Comparison of ENCODE assay signal across 33 cellular contexts in genomic region chr18:50642439-50642838, GRCh38.
"Had no signal": no experiment of that assay in that cellular context is flagged by ENCODE, and none has a peak within 500 bp of the region (broad histone marks: within the 10 kb centered on the region; RNA-seq: fewer than 3 reads in every experiment).

No MANE protein-coding gene starts in this region.

- H3K4me3 Mint-ChIP-seq: activated CD4-positive, alpha-beta memory T cell treated with anti-CD3 and anti-CD28 coated beads for 36 hours; activated CD4-positive, alpha-beta T cell treated with anti-CD3 and anti-CD28 coated beads for 36 hours; activated CD4-positive, alpha-beta T cell treated with anti-CD3 and anti-CD28 coated beads, Interleukin-2, amount 10 ng/mL, durations not matched to agents 24 days and 14 days; activated CD8-positive, alpha-beta memory T cell treated with anti-CD3 and anti-CD28 coated beads, Interleukin-2, amount 10 ng/mL, durations not matched to agents 7 days and 5 days; activated CD8-positive, alpha-beta T cell treated with anti-CD3 and anti-CD28 coated beads, Interleukin-2, amount 10 ng/mL, durations not matched to agents 7 days and 5 days; activated naive CD4-positive, alpha-beta T cell treated with anti-CD3 and anti-CD28 coated beads for 36 hours; activated naive CD4-positive, alpha-beta T cell treated with anti-CD3 and anti-CD28 coated beads, Interleukin-2, amount 50 U/mL, for 24 hours; activated naive CD8-positive, alpha-beta T cell treated with anti-CD3 and anti-CD28 coated beads for 36 hours; activated naive CD8-positive, alpha-beta T cell treated with anti-CD3 and anti-CD28 coated beads, Interleukin-2, amount 50 U/mL, for 24 hours; activated T-helper 1 cell treated with anti-CD3 and anti-CD28 coated beads, Interleukin-12 subunit alpha, Interleukin-12 subunit beta, Interleukin-2, Interleukin-4 antibody, amounts not matched to agents 30 ng/mL and 10 ng/mL and 1 ng/mL, durations not matched to agents 14 hours and 24 hours and 36 hours; dendritic cell treated with granulocyte-macrophage colony-stimulating factor and Interleukin-4, amounts not matched to agents 40 ng/mL and 50 ng/mL, for 4 days; endodermal cell; T-helper 17 cell; T-helper 2 cell treated with Interferon-gamma antibody and Interleukin-4, amounts not matched to agents 5 μg/mL and 100 μg/mL, for 36 hours had no signal

- H3K4me1 ChIP-seq: body of pancreas, colonic mucosa had no signal

- H3K27ac ChIP-seq: adrenal gland, body of pancreas, colonic mucosa had no signal

- H3K4me1 Mint-ChIP-seq: activated CD4-positive, alpha-beta T cell treated with anti-CD3 and anti-CD28 coated beads for 36 hours; activated CD4-positive, alpha-beta T cell treated with anti-CD3 and anti-CD28 coated beads, Interleukin-2, amount 10 ng/mL, durations not matched to agents 24 days and 14 days; activated CD8-positive, alpha-beta memory T cell treated with anti-CD3 and anti-CD28 coated beads, Interleukin-2, amount 10 ng/mL, durations not matched to agents 7 days and 5 days; activated naive CD4-positive, alpha-beta T cell treated with anti-CD3 and anti-CD28 coated beads, Interleukin-2, amount 50 U/mL, for 24 hours; activated naive CD8-positive, alpha-beta T cell treated with anti-CD3 and anti-CD28 coated beads for 36 hours; activated naive CD8-positive, alpha-beta T cell treated with anti-CD3 and anti-CD28 coated beads, Interleukin-2, amount 50 U/mL, for 24 hours; T-helper 17 cell had no signal

- H3K4me3 ChIP-seq: adrenal gland, body of pancreas, colonic mucosa, dorsolateral prefrontal cortex had no signal

- H3K36me3 ChIP-seq: adrenal gland, colonic mucosa had no signal

- H3K27me3 ChIP-seq: adrenal gland, body of pancreas, colonic mucosa, dorsolateral prefrontal cortex had no signal

- FAIRE-seq: frontal cortex had no signal

- ATAC-seq: activated CD4-positive, alpha-beta T cell treated with anti-CD3 and anti-CD28 coated beads for 36 hours; activated CD8-positive, alpha-beta memory T cell treated with anti-CD3 and anti-CD28 coated beads, Interleukin-2, amount 10 ng/mL, durations not matched to agents 7 days and 5 days; activated CD8-positive, alpha-beta T cell treated with anti-CD3 and anti-CD28 coated beads, Interleukin-2, amount 10 ng/mL, durations not matched to agents 7 days and 5 days; activated naive CD8-positive, alpha-beta T cell treated with anti-CD3 and anti-CD28 coated beads, Interleukin-2, amount 50 U/mL, for 24 hours; body of pancreas; esophagus mucosa; T-helper 17 cell had no signal

- H3K9me3 ChIP-seq: adrenal gland, body of pancreas, colonic mucosa had no signal

- H3K9me3 Mint-ChIP-seq: activated CD4-positive, alpha-beta memory T cell treated with anti-CD3 and anti-CD28 coated beads for 36 hours; activated CD4-positive, alpha-beta T cell treated with anti-CD3 and anti-CD28 coated beads, Interleukin-2, amount 10 ng/mL, durations not matched to agents 24 days and 14 days; activated naive CD4-positive, alpha-beta T cell treated with anti-CD3 and anti-CD28 coated beads for 36 hours; activated naive CD4-positive, alpha-beta T cell treated with anti-CD3 and anti-CD28 coated beads, Interleukin-2, amount 50 U/mL, for 24 hours; activated naive CD8-positive, alpha-beta T cell treated with anti-CD3 and anti-CD28 coated beads for 36 hours; activated naive CD8-positive, alpha-beta T cell treated with anti-CD3 and anti-CD28 coated beads, Interleukin-2, amount 50 U/mL, for 24 hours; activated T-helper 1 cell treated with anti-CD3 and anti-CD28 coated beads, Interleukin-12 subunit alpha, Interleukin-12 subunit beta, Interleukin-2, Interleukin-4 antibody, amounts not matched to agents 30 ng/mL and 10 ng/mL and 1 ng/mL, durations not matched to agents 14 hours and 24 hours and 36 hours; activated T-helper 2 cell treated with anti-CD3 and anti-CD28 coated beads, Interferon-gamma antibody, Interleukin-2, Interleukin-4, amounts not matched to agents 10 μg/mL and 5 μg/mL and 100 μg/mL, durations not matched to agents 14 hours and 24 hours and 36 hours; dendritic cell treated with granulocyte-macrophage colony-stimulating factor and Interleukin-4, amounts not matched to agents 40 ng/mL and 50 ng/mL, for 4 days; endodermal cell; T-helper 2 cell treated with Interferon-gamma antibody and Interleukin-4, amounts not matched to agents 5 μg/mL and 100 μg/mL, for 36 hours had no signal

- H3K27ac Mint-ChIP-seq: activated CD4-positive, alpha-beta memory T cell treated with anti-CD3 and anti-CD28 coated beads for 36 hours; activated CD4-positive, alpha-beta T cell treated with anti-CD3 and anti-CD28 coated beads for 36 hours; activated CD4-positive, alpha-beta T cell treated with anti-CD3 and anti-CD28 coated beads, Interleukin-2, amount 10 ng/mL, durations not matched to agents 24 days and 14 days; activated CD8-positive, alpha-beta memory T cell treated with anti-CD3 and anti-CD28 coated beads, Interleukin-2, amount 10 ng/mL, durations not matched to agents 7 days and 5 days; activated CD8-positive, alpha-beta T cell treated with anti-CD3 and anti-CD28 coated beads, Interleukin-2, amount 10 ng/mL, durations not matched to agents 7 days and 5 days; activated naive CD4-positive, alpha-beta T cell treated with anti-CD3 and anti-CD28 coated beads for 36 hours; activated naive CD4-positive, alpha-beta T cell treated with anti-CD3 and anti-CD28 coated beads, Interleukin-2, amount 50 U/mL, for 24 hours; activated naive CD8-positive, alpha-beta T cell treated with anti-CD3 and anti-CD28 coated beads for 36 hours; activated naive CD8-positive, alpha-beta T cell treated with anti-CD3 and anti-CD28 coated beads, Interleukin-2, amount 50 U/mL, for 24 hours; activated T-helper 1 cell treated with anti-CD3 and anti-CD28 coated beads, Interleukin-12 subunit alpha, Interleukin-12 subunit beta, Interleukin-2, Interleukin-4 antibody, amounts not matched to agents 30 ng/mL and 10 ng/mL and 1 ng/mL, durations not matched to agents 14 hours and 24 hours and 36 hours; activated T-helper 2 cell treated with anti-CD3 and anti-CD28 coated beads, Interferon-gamma antibody, Interleukin-2, Interleukin-4, amounts not matched to agents 10 μg/mL and 5 μg/mL and 100 μg/mL, durations not matched to agents 14 hours and 24 hours and 36 hours; dendritic cell treated with granulocyte-macrophage colony-stimulating factor and Interleukin-4, amounts not matched to agents 40 ng/mL and 50 ng/mL, for 4 days; endodermal cell; T-helper 17 cell; T-helper 2 cell treated with Interferon-gamma antibody and Interleukin-4, amounts not matched to agents 5 μg/mL and 100 μg/mL, for 36 hours had no signal

- H3K27me3 Mint-ChIP-seq: activated CD4-positive, alpha-beta memory T cell treated with anti-CD3 and anti-CD28 coated beads for 36 hours; activated CD4-positive, alpha-beta T cell treated with anti-CD3 and anti-CD28 coated beads for 36 hours; activated CD4-positive, alpha-beta T cell treated with anti-CD3 and anti-CD28 coated beads, Interleukin-2, amount 10 ng/mL, durations not matched to agents 24 days and 14 days; activated CD8-positive, alpha-beta memory T cell treated with anti-CD3 and anti-CD28 coated beads, Interleukin-2, amount 10 ng/mL, durations not matched to agents 7 days and 5 days; activated naive CD4-positive, alpha-beta T cell treated with anti-CD3 and anti-CD28 coated beads, Interleukin-2, amount 50 U/mL, for 24 hours; activated naive CD8-positive, alpha-beta T cell treated with anti-CD3 and anti-CD28 coated beads, Interleukin-2, amount 50 U/mL, for 24 hours; dendritic cell treated with granulocyte-macrophage colony-stimulating factor and Interleukin-4, amounts not matched to agents 40 ng/mL and 50 ng/mL, for 4 days had no signal

- DNase-seq: activated CD4-positive, alpha-beta memory T cell treated with anti-CD3 and anti-CD28 coated beads for 36 hours; activated CD4-positive, alpha-beta T cell treated with anti-CD3 and anti-CD28 coated beads for 36 hours; activated CD4-positive, alpha-beta T cell treated with anti-CD3 and anti-CD28 coated beads, Interleukin-2, amount 10 ng/mL, durations not matched to agents 24 days and 14 days; activated CD4-positive, CD25-positive, alpha-beta regulatory T cell; activated CD4-positive, CD25-positive, alpha-beta regulatory T cell treated with anti-CD3 and anti-CD28 coated beads, Interleukin-2, amount 50 U/mL, for 72 hours; activated CD8-positive, alpha-beta memory T cell treated with anti-CD3 and anti-CD28 coated beads, Interleukin-2, amount 10 ng/mL, durations not matched to agents 7 days and 5 days; activated CD8-positive, alpha-beta memory T cell treated with anti-CD3 and anti-CD28 coated beads, Interleukin-2, amount 50 U/mL, for 4 hours; activated CD8-positive, alpha-beta T cell treated with anti-CD3 and anti-CD28 coated beads, Interleukin-2, amount 10 ng/mL, durations not matched to agents 7 days and 5 days; activated effector memory CD4-positive, alpha-beta T cell treated with anti-CD3 and anti-CD28 coated beads, Interleukin-2, amount 50 U/mL, for 16 hours; activated naive CD4-positive, alpha-beta T cell treated with anti-CD3 and anti-CD28 coated beads for 36 hours; activated naive CD8-positive, alpha-beta T cell treated with anti-CD3 and anti-CD28 coated beads for 36 hours; activated naive CD8-positive, alpha-beta T cell treated with anti-CD3 and anti-CD28 coated beads, Interleukin-2, amount 50 U/mL, for 24 hours; activated T-cell treated with anti-CD3 and anti-CD28 coated beads, Interleukin-2, amount 50 U/mL, for 1 hour; activated T-cell treated with anti-CD3 and anti-CD28 coated beads, Interleukin-2, amount 50 U/mL, for 48 hours; adrenal gland; amygdala; aorta; body of pancreas; central memory CD4-positive, alpha-beta T cell; colonic mucosa; dorsolateral prefrontal cortex; effector memory CD4-positive, alpha-beta T cell; endodermal cell; foreskin fibroblast; T-helper 1 cell; T-helper 17 cell had no signal

- H3K36me3 Mint-ChIP-seq: activated CD4-positive, alpha-beta memory T cell treated with anti-CD3 and anti-CD28 coated beads for 36 hours; activated CD8-positive, alpha-beta memory T cell treated with anti-CD3 and anti-CD28 coated beads, Interleukin-2, amount 10 ng/mL, durations not matched to agents 7 days and 5 days; activated naive CD4-positive, alpha-beta T cell treated with anti-CD3 and anti-CD28 coated beads, Interleukin-2, amount 50 U/mL, for 24 hours; activated naive CD8-positive, alpha-beta T cell treated with anti-CD3 and anti-CD28 coated beads for 36 hours had no signal
